ENCODE assay signal across 2 cellular contexts in the genomic region with DNA sequence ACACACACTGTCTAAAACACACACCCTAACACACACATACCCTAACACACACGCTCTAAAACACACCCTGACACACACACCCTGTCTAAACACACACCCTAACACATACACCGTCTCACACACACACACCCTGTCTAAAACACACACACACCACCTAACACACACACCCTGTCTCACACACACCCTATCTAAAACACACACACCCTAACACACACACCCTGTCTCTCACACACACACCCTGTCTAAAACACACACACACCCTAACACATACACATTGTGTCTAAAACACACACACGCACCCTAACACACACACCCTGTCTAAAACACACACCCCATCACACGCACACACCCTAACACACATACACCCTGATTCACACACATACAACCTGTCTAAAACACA.
A peak's percentile ranks its signal among the peaks of the same experiment; 100 is the strongest.
TF ChIP-seq lines count a peak whose summit lies in the region.

No MANE protein-coding gene starts in this region.

TF ChIP-seq in K562, 482 proteins besides CTCF, POLR2A, EP300 and RAD21 (continued from another document):
- TF ChIP-seq, protein P1, sequence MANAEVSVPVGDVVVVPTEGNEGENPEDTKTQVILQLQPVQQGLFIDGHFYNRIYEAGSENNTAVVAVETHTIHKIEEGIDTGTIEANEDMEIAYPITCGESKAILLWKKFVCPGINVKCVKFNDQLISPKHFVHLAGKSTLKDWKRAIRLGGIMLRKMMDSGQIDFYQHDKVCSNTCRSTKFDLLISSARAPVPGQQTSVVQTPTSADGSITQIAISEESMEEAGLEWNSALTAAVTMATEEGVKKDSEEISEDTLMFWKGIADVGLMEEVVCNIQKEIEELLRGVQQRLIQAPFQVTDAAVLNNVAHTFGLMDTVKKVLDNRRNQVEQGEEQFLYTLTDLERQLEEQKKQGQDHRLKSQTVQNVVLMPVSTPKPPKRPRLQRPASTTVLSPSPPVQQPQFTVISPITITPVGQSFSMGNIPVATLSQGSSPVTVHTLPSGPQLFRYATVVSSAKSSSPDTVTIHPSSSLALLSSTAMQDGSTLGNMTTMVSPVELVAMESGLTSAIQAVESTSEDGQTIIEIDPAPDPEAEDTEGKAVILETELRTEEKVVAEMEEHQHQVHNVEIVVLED (CRISPR knock-in tag; IDR thresholded peaks at IDR 0.05) = no peak
- TF ChIP-seq PHF20 (IDR thresholded peaks at IDR 0.05; ENCODE audit: partially characterized antibody) = peak; percentile 13

TF ChIP-seq in SK-N-SH, 30 proteins besides CTCF, POLR2A, EP300 and RAD21 (continued from another document):
- TF ChIP-seq, protein P2, sequence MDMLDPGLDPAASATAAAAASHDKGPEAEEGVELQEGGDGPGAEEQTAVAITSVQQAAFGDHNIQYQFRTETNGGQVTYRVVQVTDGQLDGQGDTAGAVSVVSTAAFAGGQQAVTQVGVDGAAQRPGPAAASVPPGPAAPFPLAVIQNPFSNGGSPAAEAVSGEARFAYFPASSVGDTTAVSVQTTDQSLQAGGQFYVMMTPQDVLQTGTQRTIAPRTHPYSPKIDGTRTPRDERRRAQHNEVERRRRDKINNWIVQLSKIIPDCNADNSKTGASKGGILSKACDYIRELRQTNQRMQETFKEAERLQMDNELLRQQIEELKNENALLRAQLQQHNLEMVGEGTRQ (IDR thresholded peaks at IDR 0.05; ENCODE audit: borderline replicate concordance, low read depth, low read length) = no peak
- TF ChIP-seq RFX5 (IDR thresholded peaks at IDR 0.05; ENCODE audit: low read length) (no peak), SIN3A (IDR thresholded peaks at IDR 0.05; ENCODE audit: borderline replicate concordance, low read depth, low read length) (no peak), EZH2phosphoT487 (IDR thresholded peaks at IDR 0.05; ENCODE audit: borderline replicate concordance, low read depth) (no peak)
